ENCODE assay signal across 1 cellular context in the genomic region with DNA sequence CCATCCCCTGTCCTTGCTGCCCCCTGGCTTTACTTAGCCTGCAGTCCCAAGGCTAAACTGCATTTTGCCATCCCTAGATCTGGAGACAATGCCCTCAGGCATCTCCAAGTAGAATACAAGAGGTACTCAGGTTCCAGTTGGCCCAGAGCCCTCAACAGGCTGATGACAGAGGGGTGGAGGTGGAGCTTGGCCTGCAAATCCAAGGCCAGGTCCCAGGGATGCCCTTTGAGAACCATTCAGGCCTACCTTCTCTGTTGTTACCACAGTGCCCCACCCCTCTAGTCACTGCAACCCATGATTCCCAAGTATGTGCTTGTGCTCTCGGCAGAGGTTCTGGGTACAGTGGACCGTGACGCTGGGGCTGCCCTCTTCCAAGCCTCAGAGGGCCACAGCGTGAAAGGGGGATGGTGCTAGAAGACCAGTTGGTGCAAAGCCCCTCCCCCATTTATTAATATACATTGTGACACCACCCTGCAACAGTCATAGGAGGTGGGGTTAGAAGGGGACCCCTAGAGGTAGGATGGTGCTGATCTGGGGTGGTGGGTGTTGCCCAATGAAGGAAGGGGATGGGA.
TF ChIP-seq lines count a peak whose summit lies in the region.

No MANE protein-coding gene starts in this region.

TF ChIP-seq in GM23338, 12 proteins besides CTCF, POLR2A, EP300 and RAD21 (continued from another document):
- TF ChIP-seq, protein P1, sequence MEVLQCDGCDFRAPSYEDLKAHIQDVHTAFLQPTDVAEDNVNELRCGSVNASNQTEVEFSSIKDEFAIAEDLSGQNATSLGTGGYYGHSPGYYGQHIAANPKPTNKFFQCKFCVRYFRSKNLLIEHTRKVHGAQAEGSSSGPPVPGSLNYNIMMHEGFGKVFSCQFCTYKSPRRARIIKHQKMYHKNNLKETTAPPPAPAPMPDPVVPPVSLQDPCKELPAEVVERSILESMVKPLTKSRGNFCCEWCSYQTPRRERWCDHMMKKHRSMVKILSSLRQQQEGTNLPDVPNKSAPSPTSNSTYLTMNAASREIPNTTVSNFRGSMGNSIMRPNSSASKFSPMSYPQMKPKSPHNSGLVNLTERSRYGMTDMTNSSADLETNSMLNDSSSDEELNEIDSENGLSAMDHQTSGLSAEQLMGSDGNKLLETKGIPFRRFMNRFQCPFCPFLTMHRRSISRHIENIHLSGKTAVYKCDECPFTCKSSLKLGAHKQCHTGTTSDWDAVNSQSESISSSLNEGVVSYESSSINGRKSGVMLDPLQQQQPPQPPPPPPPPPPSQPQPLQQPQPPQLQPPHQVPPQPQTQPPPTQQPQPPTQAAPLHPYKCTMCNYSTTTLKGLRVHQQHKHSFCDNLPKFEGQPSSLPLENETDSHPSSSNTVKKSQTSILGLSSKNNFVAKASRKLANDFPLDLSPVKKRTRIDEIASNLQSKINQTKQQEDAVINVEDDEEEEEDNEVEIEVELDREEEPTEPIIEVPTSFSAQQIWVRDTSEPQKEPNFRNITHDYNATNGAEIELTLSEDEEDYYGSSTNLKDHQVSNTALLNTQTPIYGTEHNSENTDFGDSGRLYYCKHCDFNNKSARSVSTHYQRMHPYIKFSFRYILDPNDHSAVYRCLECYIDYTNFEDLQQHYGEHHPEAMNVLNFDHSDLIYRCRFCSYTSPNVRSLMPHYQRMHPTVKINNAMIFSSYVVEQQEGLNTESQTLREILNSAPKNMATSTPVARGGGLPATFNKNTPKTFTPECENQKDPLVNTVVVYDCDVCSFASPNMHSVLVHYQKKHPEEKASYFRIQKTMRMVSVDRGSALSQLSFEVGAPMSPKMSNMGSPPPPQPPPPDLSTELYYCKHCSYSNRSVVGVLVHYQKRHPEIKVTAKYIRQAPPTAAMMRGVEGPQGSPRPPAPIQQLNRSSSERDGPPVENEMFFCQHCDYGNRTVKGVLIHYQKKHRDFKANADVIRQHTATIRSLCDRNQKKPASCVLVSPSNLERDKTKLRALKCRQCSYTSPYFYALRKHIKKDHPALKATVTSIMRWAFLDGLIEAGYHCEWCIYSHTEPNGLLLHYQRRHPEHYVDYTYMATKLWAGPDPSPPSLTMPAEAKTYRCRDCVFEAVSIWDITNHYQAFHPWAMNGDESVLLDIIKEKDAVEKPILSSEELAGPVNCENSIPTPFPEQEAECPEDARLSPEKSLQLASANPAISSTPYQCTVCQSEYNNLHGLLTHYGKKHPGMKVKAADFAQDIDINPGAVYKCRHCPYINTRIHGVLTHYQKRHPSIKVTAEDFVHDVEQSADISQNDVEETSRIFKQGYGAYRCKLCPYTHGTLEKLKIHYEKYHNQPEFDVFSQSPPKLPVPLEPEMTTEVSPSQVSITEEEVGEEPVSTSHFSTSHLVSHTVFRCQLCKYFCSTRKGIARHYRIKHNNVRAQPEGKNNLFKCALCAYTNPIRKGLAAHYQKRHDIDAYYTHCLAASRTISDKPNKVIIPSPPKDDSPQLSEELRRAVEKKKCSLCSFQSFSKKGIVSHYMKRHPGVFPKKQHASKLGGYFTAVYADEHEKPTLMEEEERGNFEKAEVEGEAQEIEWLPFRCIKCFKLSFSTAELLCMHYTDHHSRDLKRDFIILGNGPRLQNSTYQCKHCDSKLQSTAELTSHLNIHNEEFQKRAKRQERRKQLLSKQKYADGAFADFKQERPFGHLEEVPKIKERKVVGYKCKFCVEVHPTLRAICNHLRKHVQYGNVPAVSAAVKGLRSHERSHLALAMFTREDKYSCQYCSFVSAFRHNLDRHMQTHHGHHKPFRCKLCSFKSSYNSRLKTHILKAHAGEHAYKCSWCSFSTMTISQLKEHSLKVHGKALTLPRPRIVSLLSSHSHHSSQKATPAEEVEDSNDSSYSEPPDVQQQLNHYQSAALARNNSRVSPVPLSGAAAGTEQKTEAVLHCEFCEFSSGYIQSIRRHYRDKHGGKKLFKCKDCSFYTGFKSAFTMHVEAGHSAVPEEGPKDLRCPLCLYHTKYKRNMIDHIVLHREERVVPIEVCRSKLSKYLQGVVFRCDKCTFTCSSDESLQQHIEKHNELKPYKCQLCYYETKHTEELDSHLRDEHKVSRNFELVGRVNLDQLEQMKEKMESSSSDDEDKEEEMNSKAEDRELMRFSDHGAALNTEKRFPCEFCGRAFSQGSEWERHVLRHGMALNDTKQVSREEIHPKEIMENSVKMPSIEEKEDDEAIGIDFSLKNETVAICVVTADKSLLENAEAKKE (CRISPR knock-in tag; IDR thresholded peaks at IDR 0.05) = no peak
- TF ChIP-seq STAT1 (IDR thresholded peaks at IDR 0.05; ENCODE audit: unreplicated experiment) (no peak), POLR2AphosphoS5 (IDR thresholded peaks at IDR 0.05; ENCODE audit: low read depth) (no peak), CREB1 (CRISPR knock-in tag; IDR thresholded peaks at IDR 0.05; ENCODE audit: low read depth) (no peak), NANOG (IDR thresholded peaks at IDR 0.05; ENCODE audit: borderline replicate concordance) (no peak), JUNB (IDR thresholded peaks at IDR 0.05; ENCODE audit: unreplicated experiment) (no peak), EZH2phosphoT487 (IDR thresholded peaks at IDR 0.05; ENCODE audit: unreplicated experiment) (no peak), ZNF331 (CRISPR knock-in tag; IDR thresholded peaks at IDR 0.05; ENCODE audit: low read depth) (no peak), ZNF114 (CRISPR knock-in tag; IDR thresholded peaks at IDR 0.05) (no peak)
